Comparison of ENCODE assay signal across 8 cellular contexts in the genomic region with DNA sequence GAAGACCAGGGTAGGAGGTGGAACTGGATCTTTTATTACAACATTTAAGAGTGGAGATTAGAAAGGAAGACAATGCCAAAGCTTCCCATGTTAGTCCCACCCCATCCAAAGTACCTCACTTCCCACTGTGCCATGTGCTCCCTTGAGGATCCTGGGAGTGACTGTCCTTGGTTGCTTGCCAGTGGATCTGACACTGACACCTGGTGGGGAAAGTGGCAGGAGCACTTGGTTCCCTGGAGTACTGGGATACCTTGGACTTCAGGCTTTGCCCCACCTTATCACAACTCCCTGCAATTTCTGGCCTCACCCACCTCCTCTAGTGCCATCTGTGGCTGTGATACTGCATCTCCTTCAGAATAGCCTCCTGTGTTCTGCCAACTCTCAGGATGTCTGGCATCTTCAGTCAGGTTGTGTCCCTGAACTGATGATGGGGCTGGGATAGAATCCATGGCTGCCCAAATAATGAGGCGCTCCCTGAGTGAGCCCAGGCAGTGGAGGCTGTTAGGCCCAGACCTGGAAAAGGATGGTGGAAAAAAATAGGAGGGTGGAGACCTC. TPM values are rescaled to one million over a fixed set of nuclear protein-coding genes. Genes with fewer than 3 reads are reported as not detected.
A peak's percentile ranks its signal among the peaks of the same experiment; 100 is the strongest.
DNase-seq lines count a peak whose midpoint lies in the region; ATAC-seq, FAIRE-seq and TF ChIP-seq lines count a peak whose summit lies in the region.

No MANE protein-coding gene starts in this region.

- no peak overlapping the region for H3K27ac ChIP-seq in CD8-positive, alpha-beta memory T cell (ENCODE audit: low read depth, low read length)
- no peak overlapping the region for H3K27ac ChIP-seq in Panc1 (ENCODE audit: low read length)

- H3K36me3 ChIP-seq in CD8-positive, alpha-beta memory T cell (ENCODE audit: insufficient read depth, low read length) = peaks cover 15% of the 10 kb centered on the region
- H3K36me3 ChIP-seq in Panc1 (ENCODE audit: control insufficient read depth, insufficient read depth, low read length) = peaks cover 15% of the 10 kb centered on the region

- no peaks in the 10 kb centered on the region for H3K9me3 Mint-ChIP-seq in CD8-positive, alpha-beta memory T cell
- H3K9me3 Mint-ChIP-seq in endothelial cell (ENCODE audit: unreplicated experiment) (no peaks in the 10 kb centered on the region), nephron (peaks cover 3% of the 10 kb centered on the region)

- H3K36me3 Mint-ChIP-seq in CD8-positive, alpha-beta memory T cell = peaks cover 0 to 33% (median 7%) of the 10 kb centered on the region in 3 donors
- H3K36me3 Mint-ChIP-seq in endothelial cell (ENCODE audit: low read depth, unreplicated experiment) = peaks cover 26% of the 10 kb centered on the region
- peaks cover 24% of the 10 kb centered on the region for H3K36me3 Mint-ChIP-seq in nephron (ENCODE audit: low read depth)

- POLR2A ChIA-PET in CD8-positive, alpha-beta memory T cell (lab: Charles Lee) = interaction anchor here (1.4 to 2.1 kb wide), 2 partner anchors 16 to 26 kb away, joined by 4 to 24 read pairs; a partner anchor contains a TSS
- POLR2A ChIA-PET in Panc1 (lab: Charles Lee) = no interaction called here

- TF ChIP-seq CTCF in Panc1 (IDR thresholded peaks at IDR 0.05) (peak; percentile 82), endothelial cell (IDR thresholded peaks at IDR 0.05; ENCODE audit: unreplicated experiment) (peak; percentile 14), nephron (IDR thresholded peaks at IDR 0.05; ENCODE audit: unreplicated experiment in 3 of 3) (peak; percentile 20 to 30 (median 25))

- no peaks in the 10 kb centered on the region for H3K9me3 ChIP-seq in CD8-positive, alpha-beta memory T cell (ENCODE audit: low read length)
- no peaks in the 10 kb centered on the region for H3K9me3 ChIP-seq in Panc1 (ENCODE audit: control insufficient read depth, insufficient read depth, low read depth, low read length)

- CTCF ChIA-PET in CD8-positive, alpha-beta memory T cell (lab: Charles Lee) = no interaction called here
- CTCF ChIA-PET in Panc1 (lab: Charles Lee) = interaction anchor here (0.7 kb wide), 1 partner anchor 466 kb away, joined by 3 read pairs; no protein-coding TSS in a partner anchor

- H3K4me1 ChIP-seq in CD8-positive, alpha-beta memory T cell (ENCODE audit: insufficient read depth, low read length) = peaks cover 16% of the 10 kb centered on the region
- H3K4me1 ChIP-seq in Panc1 (ENCODE audit: control insufficient read depth, insufficient read depth, low read length) = 0 out of 2 replicates have a peak, but pooled peaks cover 3% of the 10 kb centered on the region

- in situ Hi-C loops in Panc1 (cut with HindIII; ENCODE audit: low pct_unique_long_range_greater_than_20kb, low sequenced_read_pairs) = no loop called here

- intact Hi-C loops in Panc1 (cut with micrococcal nuclease; ENCODE audit: unreplicated experiment) = no loop called here

- peaks cover 16 to 25% (median 18%) of the 10 kb centered on the region in 3 donors for H3K4me1 Mint-ChIP-seq in CD8-positive, alpha-beta memory T cell
- peaks cover 4% of the 10 kb centered on the region for H3K4me1 Mint-ChIP-seq in endothelial cell (ENCODE audit: unreplicated experiment)
- H3K4me1 Mint-ChIP-seq in nephron = peaks cover 4% of the 10 kb centered on the region

- H3K27ac Mint-ChIP-seq in CD8-positive, alpha-beta memory T cell = peak overlapping the region in 7 of 8 donors; percentile 71 to 92 (median 83)
- H3K27ac Mint-ChIP-seq in endothelial cell (ENCODE audit: unreplicated experiment) = no peak overlapping the region
- peak overlapping the region in 1 of 3 experiments; percentile 11 for H3K27ac Mint-ChIP-seq in nephron

- no peak overlapping the region for H3K4me3 ChIP-seq in CD8-positive, alpha-beta memory T cell (ENCODE audit: low read length)
- peak overlapping the region; percentile 74 to 92 for H3K4me3 ChIP-seq in Panc1 (ENCODE audit: low read depth in 2 of 2, low read length in 2 of 2)

- DNase-seq in CD8-positive, alpha-beta memory T cell = no peak
- DNase-seq in HPDE6-E6E7 (ENCODE audit: extremely low spot score) (peak; percentile 78), Panc1 (ENCODE audit: low read depth, low spot score) (peak; percentile 54), endothelial cell (ENCODE audit: low spot score) (peak; percentile 43), GM19239 (ENCODE audit: insufficient read length, low spot score) (no peak)
- DNase-seq in stimulated activated CD8-positive, alpha-beta memory T cell treated with anti-CD3 and anti-CD28 coated beads, Interleukin-4, amount 100 ng/mL, for 48 hours = no peak

- peak overlapping the region; percentile 66 to 97 (median 94) for H3K4me3 Mint-ChIP-seq in CD8-positive, alpha-beta memory T cell
- H3K4me3 Mint-ChIP-seq in endothelial cell (ENCODE audit: unreplicated experiment) (peak overlapping the region; percentile 40), nephron (peak overlapping the region; percentile 85 to 90 (median 89))

- no peak for FAIRE-seq in GM19239 (lab: Jason Lieb, UNC)

- no peaks in the 10 kb centered on the region for H3K27me3 Mint-ChIP-seq in CD8-positive, alpha-beta memory T cell
- peaks cover 7% of the 10 kb centered on the region for H3K27me3 Mint-ChIP-seq in endothelial cell (ENCODE audit: unreplicated experiment)
- H3K27me3 Mint-ChIP-seq in nephron (ENCODE audit: low read depth) = peaks cover 5% of the 10 kb centered on the region

- no peaks in the 10 kb centered on the region for H3K27me3 ChIP-seq in CD8-positive, alpha-beta memory T cell (ENCODE audit: insufficient read depth, low read length, poor library complexity, severe bottlenecking)
- H3K27me3 ChIP-seq in Panc1 (ENCODE audit: control insufficient read depth, insufficient read depth, low read length) = no peaks in the 10 kb centered on the region

- BruUV-seq in Panc1 (replicated peaks; lab: Mats Ljungman, UMichigan) = TSS peak; percentile 54

- ATAC-seq in Panc1 = peak; percentile 62
- no peak for ATAC-seq in GM18870 (IDR thresholded peaks at IDR 0.05; ENCODE audit: unreplicated experiment)

RNA-seq across cellular contexts. Expression of a gene that starts 1.3 kb away (rescaled TPM):
- total RNA-seq in CD8-positive, alpha-beta memory T cell = 1 to 10 TPM in 1 of 2 experiments, under 1 TPM in 1; 0.49 to 1.8 TPM
- 0.24 TPM for polyA plus RNA-seq in CD8-positive, alpha-beta memory T cell
- total RNA-seq in Panc1 (2021; ENCODE audit: unreplicated experiment) (6.8 TPM), endothelial cell (ENCODE audit: unreplicated experiment) (1.9 TPM)
- polyA plus RNA-seq in Panc1 (2012; ENCODE audit: insufficient read length) = 8.8 TPM

RNA-seq across cellular contexts. Expression of a gene that starts 16.6 kb away (rescaled TPM):
- total RNA-seq in CD8-positive, alpha-beta memory T cell = 100 to 1,000 TPM; 624 to 632 TPM
- 1,932 TPM for polyA plus RNA-seq in CD8-positive, alpha-beta memory T cell
- total RNA-seq in Panc1 (2021; ENCODE audit: unreplicated experiment) (1,303 TPM), endothelial cell (ENCODE audit: unreplicated experiment) (845 TPM)
- polyA plus RNA-seq in Panc1 (2012; ENCODE audit: insufficient read length) = 1,997 TPM

RNA-seq across cellular contexts. Expression of a gene that starts 24.5 kb away (rescaled TPM):
- under 1 TPM; 0.20 to 0.26 TPM for total RNA-seq in CD8-positive, alpha-beta memory T cell
- 2.2 TPM for polyA plus RNA-seq in CD8-positive, alpha-beta memory T cell
- total RNA-seq in Panc1 (2021; ENCODE audit: unreplicated experiment) (not detected), endothelial cell (ENCODE audit: unreplicated experiment) (not detected)
- 0.18 TPM for polyA plus RNA-seq in Panc1 (2012; ENCODE audit: insufficient read length)

RNA-seq across cellular contexts. Expression of a gene that starts 24.9 kb away (rescaled TPM):
- 10 to 100 TPM; 28.5 to 32.7 TPM for total RNA-seq in CD8-positive, alpha-beta memory T cell
- 11.9 TPM for polyA plus RNA-seq in CD8-positive, alpha-beta memory T cell
- 24.8 TPM for total RNA-seq in Panc1 (2021; ENCODE audit: unreplicated experiment)
- 278 TPM for polyA plus RNA-seq in Panc1 (2012; ENCODE audit: insufficient read length)
- total RNA-seq in endothelial cell (ENCODE audit: unreplicated experiment) = 6.5 TPM

RNA-seq across cellular contexts. Expression of a gene that starts 29.2 kb away (rescaled TPM):
- 100 to 1,000 TPM; 336 to 338 TPM for total RNA-seq in CD8-positive, alpha-beta memory T cell
- 383 TPM for polyA plus RNA-seq in CD8-positive, alpha-beta memory T cell
- total RNA-seq in Panc1 (2021; ENCODE audit: unreplicated experiment) (538 TPM), endothelial cell (ENCODE audit: unreplicated experiment) (655 TPM)
- polyA plus RNA-seq in Panc1 (2012; ENCODE audit: insufficient read length) = 868 TPM

Comparison
In these comparisons a context has a peak if more than half of its experiments do, and no peak if none do; other contexts are left out.
1. DNase-seq: peak in HPDE6-E6E7 (single experiment), Panc1 (single experiment) and endothelial cell (single experiment); none in CD8-positive, alpha-beta memory T cell (0 of 5), GM19239 (single experiment) and stimulated activated CD8-positive, alpha-beta memory T cell treated with anti-CD3 and anti-CD28 coated beads, Interleukin-4, amount 100 ng/mL, for 48 hours (single experiment).
2. H3K4me3 Mint-ChIP-seq: peak in every context shown above with its lines; median percentile 94 in CD8-positive, alpha-beta memory T cell; 89 in nephron; 40 in endothelial cell.
3. CTCF ChIP-seq: peak in every context shown above with its lines; median percentile 82 in Panc1; 25 in nephron; 14 in endothelial cell.